Comparison of ENCODE assay signal across 9 cellular contexts in genomic region chr15:77630956-77631789, GRCh38. TPM values are rescaled to one million over a fixed set of nuclear protein-coding genes. Genes with fewer than 3 reads are reported as not detected.
DNase-seq lines count a peak whose midpoint lies in the region; ATAC-seq and TF ChIP-seq lines count a peak whose summit lies in the region.
"Had no signal": no experiment of that assay in that cellular context is flagged by ENCODE, and none has a peak within 500 bp of the region (broad histone marks: within the 10 kb centered on the region; RNA-seq: fewer than 3 reads in every experiment).

No MANE protein-coding gene starts in this region.

- POLR2A ChIA-PET in GM10248 (lab: Yijun Ruan, JAX) (no interaction called here), activated B cell treated with CpG ODN at 0.5 μM for 24 hours (lab: Charles Lee) (no interaction called here)

- H3K9me3 ChIP-seq in right cardiac atrium (ENCODE audit: control insufficient read depth, low read length), result no peaks in the 10 kb centered on the region

- intact Hi-C loops in activated B cell treated with CpG ODN at 0.5 μM for 24 hours (cut with micrococcal nuclease) (loop anchor here (5.0 kb wide), 2 partner anchors 241 to 514 kb away; no protein-coding TSS in a partner anchor), right cardiac atrium (cut with DNase I) (loop anchor here in 2 of 4 donors (5.0 to 10.0 kb wide), 2 partner anchors 191 to 516 kb away; no protein-coding TSS in a partner anchor)

- DNase-seq in GM10248 (ENCODE audit: extremely low spot score), result no peak
- no peak for DNase-seq in activated B cell treated with CpG ODN at 0.5 μM for 24 hours
- DNase-seq in right cardiac atrium, result peak in 2 of 3 donors; percentile 59 to 61
- peak; percentile 76 for DNase-seq in putamen (ENCODE audit: low spot score)
- no peak for DNase-seq in activated CD4-positive, alpha-beta T cell treated with anti-CD3 and anti-CD28 coated beads, Interleukin-2, amount 50 U/mL, for 1 hour
- DNase-seq in T1000 (lab: John Stamatoyannopoulos, UW), result no peak
- DNase-seq in cortex of kidney (lab: John Stamatoyannopoulos, UW), result no peak

- H3K9me3 Mint-ChIP-seq in activated B cell treated with CpG ODN at 0.5 μM for 24 hours, result no peaks in the 10 kb centered on the region
- H3K9me3 Mint-ChIP-seq: T-helper 2 cell treated with Interferon-gamma antibody and Interleukin-4, amounts not matched to agents 5 μg/mL and 100 μg/mL, for 36 hours had no signal

- CTCF ChIA-PET in GM10248 (lab: Yijun Ruan, JAX), result interaction anchor here (0.8 to 2.0 kb wide), 5 partner anchors 20 to 513 kb away, joined by 3 to 11 read pairs (median 3); no protein-coding TSS in a partner anchor
- CTCF ChIA-PET in activated B cell treated with CpG ODN at 0.5 μM for 24 hours (lab: Charles Lee), result no interaction called here

- H3K27me3 Mint-ChIP-seq in activated B cell treated with CpG ODN at 0.5 μM for 24 hours, result peaks cover 35% of the 10 kb centered on the region

- H3K4me3 ChIP-seq in right cardiac atrium (ENCODE audit: low read length), result peak overlapping the region; percentile 81

- no peaks in the 10 kb centered on the region for H3K4me1 ChIP-seq in right cardiac atrium (ENCODE audit: control insufficient read depth, insufficient read depth, low read length)

- TF ChIP-seq CTCF in GM10248 (IDR thresholded peaks at IDR 0.05; ENCODE audit: control extremely low read depth, extremely low read depth, low read depth, missing control alignments) (peak; percentile 6), activated B cell treated with CpG ODN at 0.5 μM for 24 hours (IDR thresholded peaks at IDR 0.05) (no peak)

- H3K27ac ChIP-seq in right cardiac atrium (ENCODE audit: low read length), result no peak overlapping the region

- peaks cover 12% of the 10 kb centered on the region for H3K4me1 Mint-ChIP-seq in activated B cell treated with CpG ODN at 0.5 μM for 24 hours

- ATAC-seq in activated B cell treated with CpG ODN at 0.5 μM for 24 hours (ENCODE audit: low read depth) (no peak), right cardiac atrium (peak; percentile 4 to 18), HG03025 (IDR thresholded peaks at IDR 0.05; ENCODE audit: low FRiP score, unreplicated experiment) (no peak)

- no peaks in the 10 kb centered on the region for H3K27me3 ChIP-seq in right cardiac atrium (ENCODE audit: control insufficient read depth, insufficient read depth)

- WGBS in right cardiac atrium, result 28% methylated on average over 20 of the region's 20 CpGs

- H3K4me3 Mint-ChIP-seq in activated B cell treated with CpG ODN at 0.5 μM for 24 hours, result peak overlapping the region; percentile 4
- H3K4me3 Mint-ChIP-seq: T-helper 2 cell treated with Interferon-gamma antibody and Interleukin-4, amounts not matched to agents 5 μg/mL and 100 μg/mL, for 36 hours had no signal

- no peaks in the 10 kb centered on the region for H3K36me3 Mint-ChIP-seq in activated B cell treated with CpG ODN at 0.5 μM for 24 hours (ENCODE audit: low read depth)

- no peak overlapping the region for H3K27ac Mint-ChIP-seq in activated B cell treated with CpG ODN at 0.5 μM for 24 hours
- H3K27ac Mint-ChIP-seq: T-helper 2 cell treated with Interferon-gamma antibody and Interleukin-4, amounts not matched to agents 5 μg/mL and 100 μg/mL, for 36 hours had no signal

RNA-seq across cellular contexts. Expression of gene LINGO1, which starts 1.5 kb away (rescaled TPM):
- not detected in 2 replicates for total RNA-seq in activated B cell treated with CpG ODN at 0.5 μM for 24 hours
- 10 to 100 TPM in 1 of 4 donors, 1 to 10 TPM in 3; 5.7 to 12.1 (median 8.6) TPM for total RNA-seq in right cardiac atrium
- polyA plus RNA-seq in right cardiac atrium, result 5.1 TPM

Comparison
In these comparisons a context has a peak if more than half of its experiments do, and no peak if none do; other contexts are left out.
1. DNase-seq: peak in right cardiac atrium (2 of 3) and putamen (single experiment); none in GM10248 (single experiment), activated B cell treated with CpG ODN at 0.5 μM for 24 hours (single experiment), activated CD4-positive, alpha-beta T cell treated with anti-CD3 and anti-CD28 coated beads, Interleukin-2, amount 50 U/mL, for 1 hour (single experiment), T1000 (single experiment) and cortex of kidney (single experiment).
2. ATAC-seq: peak in right cardiac atrium (2 of 2); none in activated B cell treated with CpG ODN at 0.5 μM for 24 hours (single experiment) and HG03025 (single experiment).